In the genomic region with DNA sequence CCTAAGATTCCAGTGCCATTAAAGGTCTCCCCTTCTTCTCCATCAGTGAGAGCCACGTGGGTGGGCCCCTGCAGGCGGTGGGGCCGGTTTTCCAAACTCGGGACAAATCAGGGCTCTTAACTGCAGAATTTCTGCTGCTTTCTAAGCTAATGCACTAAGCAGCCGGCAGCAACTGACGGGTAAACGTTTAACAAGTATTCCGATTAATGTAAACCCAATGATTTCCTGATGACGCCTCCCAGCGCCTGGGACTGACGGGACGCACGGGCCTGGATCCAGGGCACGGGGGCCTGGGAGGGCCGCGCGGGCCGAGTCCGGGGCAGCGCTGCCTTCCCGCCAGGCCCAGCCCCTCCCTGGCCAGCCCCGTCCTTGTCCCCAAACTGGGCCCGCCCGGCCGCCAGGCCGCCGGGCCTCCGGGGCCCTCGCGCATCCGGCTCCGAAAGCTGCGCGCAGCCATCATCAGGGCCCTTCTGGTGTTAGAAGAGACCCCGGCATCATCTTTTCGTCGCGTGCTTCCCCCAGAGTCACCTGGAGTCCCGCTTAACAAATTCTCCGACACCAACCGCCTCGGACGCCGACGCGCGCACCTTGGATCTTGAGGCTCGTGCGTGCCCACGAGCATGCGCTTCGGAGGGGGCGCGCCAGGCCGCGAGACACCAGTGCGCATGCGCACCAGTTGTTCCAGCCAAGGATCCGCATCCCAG, we compare ENCODE assay signal across 8 cellular contexts. TPM values are rescaled to one million over a fixed set of nuclear protein-coding genes. Genes with fewer than 3 reads are reported as not detected.
DNase-seq lines count a peak whose midpoint lies in the region; ATAC-seq and TF ChIP-seq lines count a peak whose summit lies in the region.

A gene (minus strand): TSS at position 616 of the 704 bp plus-strand sequence. CDS start 1,812 bp downstream, outside the sequence.

- TF ChIP-seq CTCF in WERI-Rb-1 (IDR thresholded peaks at IDR 0.05; ENCODE audit: low read depth, low read length) = no peak

- in situ Hi-C loops in T47D (cut with HindIII; ENCODE audit: low pct_unique_long_range_greater_than_20kb, low sequenced_read_pairs) = no loop called here

- peak within 1 kb of the TSS; percentile 71 to 83 (median 81) for H3K9ac ChIP-seq in skeletal muscle tissue (ENCODE audit: low read depth in 1 of 3, low read length in 3 of 3)

- H3K36me3 ChIP-seq in WERI-Rb-1 (peaks cover 15% of the 10 kb centered on the region), skeletal muscle tissue (ENCODE audit: control insufficient read depth in 3 of 3, insufficient read depth in 3 of 3, low read length in 3 of 3) (no peaks in the 10 kb centered on the region)

- no peaks in the 10 kb centered on the region for H3K27me3 ChIP-seq in WERI-Rb-1 (ENCODE audit: insufficient read depth, low read depth, severe bottlenecking)
- no peaks in the 10 kb centered on the region for H3K27me3 ChIP-seq in skeletal muscle tissue (ENCODE audit: control insufficient read depth in 3 of 3, insufficient read depth in 3 of 3, low read length in 3 of 3)

- H3K27ac ChIP-seq in WERI-Rb-1 (peak within 1 kb of the TSS; percentile 78), skeletal muscle tissue (ENCODE audit: low read depth, low read length) (peak within 1 kb of the TSS; percentile 78)

- ATAC-seq in GM18502 (IDR thresholded peaks at IDR 0.05; ENCODE audit: poor library complexity, unreplicated experiment) (peak; percentile 75), HG03064 (IDR thresholded peaks at IDR 0.05; ENCODE audit: low read depth, unreplicated experiment) (peak; percentile 64), GM18873 (IDR thresholded peaks at IDR 0.05; ENCODE audit: low FRiP score, unreplicated experiment) (no peak)

- peaks cover 4 to 15% (median 11%) of the 10 kb centered on the region in 3 donors for H3K4me1 ChIP-seq in skeletal muscle tissue (ENCODE audit: control insufficient read depth in 3 of 3, insufficient read depth in 3 of 3, low read length in 3 of 3)

- DNase-seq in NCI-H2171 (lab: John Stamatoyannopoulos, UW) (peak; percentile 91), WERI-Rb-1 (peak; percentile 89), T47D (ENCODE audit: low read depth in 1 of 2, low spot score in 1 of 2) (peak; percentile 90 to 93)

- no peaks in the 10 kb centered on the region for H3K9me3 ChIP-seq in WERI-Rb-1 (ENCODE audit: severe bottlenecking)
- H3K9me3 ChIP-seq in iPS-18c (ENCODE audit: control insufficient read depth, insufficient read depth, low read length) = no peaks in the 10 kb centered on the region
- no peaks in the 10 kb centered on the region for H3K9me3 ChIP-seq in skeletal muscle tissue (ENCODE audit: control insufficient read depth in 3 of 3, low read length in 3 of 3)

- H3K4me3 ChIP-seq in WERI-Rb-1 (ENCODE audit: low read depth, low read length) (peak within 1 kb of the TSS; percentile 59), iPS-18c (ENCODE audit: insufficient read depth, low read depth, low read length) (peak within 1 kb of the TSS; percentile 62), skeletal muscle tissue (ENCODE audit: low read length in 3 of 3) (peak within 1 kb of the TSS; percentile 74 to 78 (median 75))

RNA-seq across cellular contexts. Expression of the gene that starts here (rescaled TPM):
- total RNA-seq in skeletal muscle tissue = 48.0 TPM
